9 cellular contexts compared by ENCODE assay signal in genomic region chr2:157327200-157327599, GRCh38. TPM values are rescaled to one million over a fixed set of nuclear protein-coding genes. Genes with fewer than 3 reads are reported as not detected.
DNase-seq lines count a peak whose midpoint lies in the region; ATAC-seq lines count a peak whose summit lies in the region.
"Had no signal": no experiment of that assay in that cellular context is flagged by ENCODE, and none has a peak within 500 bp of the region (broad histone marks: within the 10 kb centered on the region; RNA-seq: fewer than 3 reads in every experiment).

No MANE protein-coding gene starts in this region.

- DNase-seq in globus pallidus (ENCODE audit: low spot score) (peak; percentile 51), NCI-H446 treated with DMSO at 0.1 percent for 48 hours (lab: John Stamatoyannopoulos, UW) (no peak), SKM-1 treated with dmso at 0.1 percent for 144 hours (lab: John Stamatoyannopoulos, UW; ENCODE audit: unreplicated experiment) (no peak), mesenteric fat pad (ENCODE audit: low spot score) (no peak)
- no peak for DNase-seq in activated effector memory CD4-positive, alpha-beta T cell treated with anti-CD3 and anti-CD28 coated beads, Interleukin-2, amount 50 U/mL, for 16 hours

- peak; percentile 14 for ATAC-seq in GM18858 (IDR thresholded peaks at IDR 0.05; ENCODE audit: unreplicated experiment)
- peak; percentile 23 for ATAC-seq in GM21526 (IDR thresholded peaks at IDR 0.05; ENCODE audit: low FRiP score, unreplicated experiment)
- ATAC-seq in HG03342 (IDR thresholded peaks at IDR 0.05; ENCODE audit: unreplicated experiment): peak; percentile 21

RNA-seq across cellular contexts. Expression of gene ERMN, which starts 1.6 kb away (rescaled TPM):
- total RNA-seq in mesenteric fat pad: 0.32 TPM
- total RNA-seq: SK-MEL-5 had no signal
